Comparison of ENCODE assay signal across 1 cellular context in the genomic region with DNA sequence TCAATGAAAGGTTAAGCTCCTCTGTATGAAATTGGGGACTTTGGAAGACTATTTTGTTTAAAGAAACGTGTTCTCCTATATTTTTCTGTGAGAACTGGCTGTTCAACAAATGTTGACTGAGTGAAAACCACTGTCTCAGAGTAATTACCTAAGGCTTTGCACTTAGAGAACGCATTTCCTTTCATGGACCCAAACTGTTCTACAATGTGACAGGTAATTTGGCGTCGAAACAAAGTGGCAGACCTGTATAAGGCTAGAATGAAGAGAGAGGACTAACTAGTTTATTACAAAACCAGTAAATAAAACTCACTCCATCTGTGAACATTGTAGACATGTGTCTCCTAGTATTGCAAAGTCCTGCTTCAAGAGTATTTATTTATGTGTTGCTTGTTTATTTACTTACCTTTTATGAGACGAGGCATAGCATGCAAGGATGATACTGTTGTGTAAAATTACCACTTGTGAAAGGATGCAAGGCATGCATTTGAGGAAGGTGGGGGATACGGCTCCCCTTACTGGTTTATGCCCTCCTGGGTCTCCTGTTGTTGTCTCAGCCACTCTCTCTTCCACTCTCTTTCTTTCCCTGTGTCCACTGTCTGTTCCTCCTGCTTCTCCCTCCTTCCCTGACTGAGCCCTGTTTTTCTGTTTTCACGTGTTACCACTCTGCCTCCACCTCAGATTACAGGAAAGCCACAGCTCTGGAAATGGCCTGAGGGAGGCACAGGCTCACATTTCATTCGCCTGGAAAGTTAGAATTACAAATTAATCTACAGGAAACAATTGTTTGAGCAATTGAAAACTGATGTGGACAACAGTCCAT.
TF ChIP-seq lines count a peak whose summit lies in the region.

No MANE protein-coding gene starts in this region.

TF ChIP-seq in H1, 55 proteins besides CTCF, POLR2A, EP300 and RAD21:
- TF ChIP-seq E2F6 (IDR thresholded peaks at IDR 0.05) = 0 out of 2 replicates have a peak, but pooled peaks have one; percentile 13
- TF ChIP-seq, protein P1, sequence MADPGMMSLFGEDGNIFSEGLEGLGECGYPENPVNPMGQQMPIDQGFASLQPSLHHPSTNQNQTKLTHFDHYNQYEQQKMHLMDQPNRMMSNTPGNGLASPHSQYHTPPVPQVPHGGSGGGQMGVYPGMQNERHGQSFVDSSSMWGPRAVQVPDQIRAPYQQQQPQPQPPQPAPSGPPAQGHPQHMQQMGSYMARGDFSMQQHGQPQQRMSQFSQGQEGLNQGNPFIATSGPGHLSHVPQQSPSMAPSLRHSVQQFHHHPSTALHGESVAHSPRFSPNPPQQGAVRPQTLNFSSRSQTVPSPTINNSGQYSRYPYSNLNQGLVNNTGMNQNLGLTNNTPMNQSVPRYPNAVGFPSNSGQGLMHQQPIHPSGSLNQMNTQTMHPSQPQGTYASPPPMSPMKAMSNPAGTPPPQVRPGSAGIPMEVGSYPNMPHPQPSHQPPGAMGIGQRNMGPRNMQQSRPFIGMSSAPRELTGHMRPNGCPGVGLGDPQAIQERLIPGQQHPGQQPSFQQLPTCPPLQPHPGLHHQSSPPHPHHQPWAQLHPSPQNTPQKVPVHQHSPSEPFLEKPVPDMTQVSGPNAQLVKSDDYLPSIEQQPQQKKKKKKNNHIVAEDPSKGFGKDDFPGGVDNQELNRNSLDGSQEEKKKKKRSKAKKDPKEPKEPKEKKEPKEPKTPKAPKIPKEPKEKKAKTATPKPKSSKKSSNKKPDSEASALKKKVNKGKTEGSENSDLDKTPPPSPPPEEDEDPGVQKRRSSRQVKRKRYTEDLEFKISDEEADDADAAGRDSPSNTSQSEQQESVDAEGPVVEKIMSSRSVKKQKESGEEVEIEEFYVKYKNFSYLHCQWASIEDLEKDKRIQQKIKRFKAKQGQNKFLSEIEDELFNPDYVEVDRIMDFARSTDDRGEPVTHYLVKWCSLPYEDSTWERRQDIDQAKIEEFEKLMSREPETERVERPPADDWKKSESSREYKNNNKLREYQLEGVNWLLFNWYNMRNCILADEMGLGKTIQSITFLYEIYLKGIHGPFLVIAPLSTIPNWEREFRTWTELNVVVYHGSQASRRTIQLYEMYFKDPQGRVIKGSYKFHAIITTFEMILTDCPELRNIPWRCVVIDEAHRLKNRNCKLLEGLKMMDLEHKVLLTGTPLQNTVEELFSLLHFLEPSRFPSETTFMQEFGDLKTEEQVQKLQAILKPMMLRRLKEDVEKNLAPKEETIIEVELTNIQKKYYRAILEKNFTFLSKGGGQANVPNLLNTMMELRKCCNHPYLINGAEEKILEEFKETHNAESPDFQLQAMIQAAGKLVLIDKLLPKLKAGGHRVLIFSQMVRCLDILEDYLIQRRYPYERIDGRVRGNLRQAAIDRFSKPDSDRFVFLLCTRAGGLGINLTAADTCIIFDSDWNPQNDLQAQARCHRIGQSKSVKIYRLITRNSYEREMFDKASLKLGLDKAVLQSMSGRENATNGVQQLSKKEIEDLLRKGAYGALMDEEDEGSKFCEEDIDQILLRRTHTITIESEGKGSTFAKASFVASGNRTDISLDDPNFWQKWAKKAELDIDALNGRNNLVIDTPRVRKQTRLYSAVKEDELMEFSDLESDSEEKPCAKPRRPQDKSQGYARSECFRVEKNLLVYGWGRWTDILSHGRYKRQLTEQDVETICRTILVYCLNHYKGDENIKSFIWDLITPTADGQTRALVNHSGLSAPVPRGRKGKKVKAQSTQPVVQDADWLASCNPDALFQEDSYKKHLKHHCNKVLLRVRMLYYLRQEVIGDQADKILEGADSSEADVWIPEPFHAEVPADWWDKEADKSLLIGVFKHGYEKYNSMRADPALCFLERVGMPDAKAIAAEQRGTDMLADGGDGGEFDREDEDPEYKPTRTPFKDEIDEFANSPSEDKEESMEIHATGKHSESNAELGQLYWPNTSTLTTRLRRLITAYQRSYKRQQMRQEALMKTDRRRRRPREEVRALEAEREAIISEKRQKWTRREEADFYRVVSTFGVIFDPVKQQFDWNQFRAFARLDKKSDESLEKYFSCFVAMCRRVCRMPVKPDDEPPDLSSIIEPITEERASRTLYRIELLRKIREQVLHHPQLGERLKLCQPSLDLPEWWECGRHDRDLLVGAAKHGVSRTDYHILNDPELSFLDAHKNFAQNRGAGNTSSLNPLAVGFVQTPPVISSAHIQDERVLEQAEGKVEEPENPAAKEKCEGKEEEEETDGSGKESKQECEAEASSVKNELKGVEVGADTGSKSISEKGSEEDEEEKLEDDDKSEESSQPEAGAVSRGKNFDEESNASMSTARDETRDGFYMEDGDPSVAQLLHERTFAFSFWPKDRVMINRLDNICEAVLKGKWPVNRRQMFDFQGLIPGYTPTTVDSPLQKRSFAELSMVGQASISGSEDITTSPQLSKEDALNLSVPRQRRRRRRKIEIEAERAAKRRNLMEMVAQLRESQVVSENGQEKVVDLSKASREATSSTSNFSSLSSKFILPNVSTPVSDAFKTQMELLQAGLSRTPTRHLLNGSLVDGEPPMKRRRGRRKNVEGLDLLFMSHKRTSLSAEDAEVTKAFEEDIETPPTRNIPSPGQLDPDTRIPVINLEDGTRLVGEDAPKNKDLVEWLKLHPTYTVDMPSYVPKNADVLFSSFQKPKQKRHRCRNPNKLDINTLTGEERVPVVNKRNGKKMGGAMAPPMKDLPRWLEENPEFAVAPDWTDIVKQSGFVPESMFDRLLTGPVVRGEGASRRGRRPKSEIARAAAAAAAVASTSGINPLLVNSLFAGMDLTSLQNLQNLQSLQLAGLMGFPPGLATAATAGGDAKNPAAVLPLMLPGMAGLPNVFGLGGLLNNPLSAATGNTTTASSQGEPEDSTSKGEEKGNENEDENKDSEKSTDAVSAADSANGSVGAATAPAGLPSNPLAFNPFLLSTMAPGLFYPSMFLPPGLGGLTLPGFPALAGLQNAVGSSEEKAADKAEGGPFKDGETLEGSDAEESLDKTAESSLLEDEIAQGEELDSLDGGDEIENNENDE (IDR thresholded peaks at IDR 0.05; ENCODE audit: insufficient replicate concordance, low read length) = no peak
- TF ChIP-seq, protein P2, sequence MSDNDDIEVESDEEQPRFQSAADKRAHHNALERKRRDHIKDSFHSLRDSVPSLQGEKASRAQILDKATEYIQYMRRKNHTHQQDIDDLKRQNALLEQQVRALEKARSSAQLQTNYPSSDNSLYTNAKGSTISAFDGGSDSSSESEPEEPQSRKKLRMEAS (IDR thresholded peaks at IDR 0.05) = 0 out of 2 replicates have a peak, but pooled peaks have one; percentile 24
